Comparison of ENCODE assay signal across 9 cellular contexts in the genomic region with DNA sequence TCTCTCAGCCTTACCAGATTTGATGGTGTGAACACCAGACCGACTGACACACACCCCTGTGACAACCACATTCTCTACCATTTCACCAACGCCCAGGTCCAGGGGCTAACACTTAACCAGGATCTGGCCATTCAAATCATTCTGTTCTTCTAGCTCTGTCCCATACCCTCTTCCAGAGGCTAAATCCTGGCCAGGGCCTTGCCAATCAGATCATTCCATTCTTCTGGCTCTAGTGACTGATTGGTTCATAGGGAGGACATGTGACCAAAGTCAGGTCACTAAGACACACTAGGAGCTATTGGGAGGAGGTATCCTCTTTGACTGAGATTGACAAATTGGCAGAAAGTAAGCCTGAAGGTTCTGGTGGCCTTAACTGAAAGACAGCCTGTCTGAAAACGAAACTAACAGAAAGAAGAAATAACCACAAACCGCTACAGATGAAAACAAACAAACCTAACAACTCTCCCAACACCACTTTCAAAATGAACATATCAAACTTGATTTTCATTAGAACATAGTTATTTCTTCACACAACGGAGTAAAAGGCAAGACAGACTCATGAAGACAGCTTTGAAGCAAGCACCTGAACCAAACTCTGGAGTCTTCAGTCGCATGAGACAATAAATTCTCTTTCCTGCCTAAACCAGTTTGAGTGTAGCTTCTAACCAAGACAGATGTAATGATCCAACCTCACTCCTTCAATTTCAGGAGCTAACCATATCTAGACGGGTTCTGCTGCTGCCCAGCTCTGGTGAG.
DNase-seq lines count a peak whose midpoint lies in the region; ATAC-seq and TF ChIP-seq lines count a peak whose summit lies in the region.
"Had no signal": no experiment of that assay in that cellular context is flagged by ENCODE, and none has a peak within 500 bp of the region (broad histone marks: within the 10 kb centered on the region; RNA-seq: fewer than 3 reads in every experiment).

No MANE protein-coding gene starts in this region.

- TF ChIP-seq CTCF in DND-41 (IDR thresholded peaks at IDR 0.05; ENCODE audit: borderline replicate concordance, extremely low read depth, low read length, poor library complexity, severe bottlenecking) (no peak), osteocyte (IDR thresholded peaks at IDR 0.05) (no peak), dorsolateral prefrontal cortex (IDR thresholded peaks at IDR 0.05 in 54 of 56, conservative IDR thresholded peaks at IDR 0.05 in 2 of 56; ENCODE audit: low read depth in 1 of 56, partially characterized antibody in 56 of 56) (no peak)
- no peak for TF ChIP-seq CTCF in activated CD8-positive, alpha-beta T cell treated with anti-CD3 and anti-CD28 coated beads for 36 hours (IDR thresholded peaks at IDR 0.05)

- peak overlapping the region; percentile 67 for H2AFZ ChIP-seq in DND-41 (ENCODE audit: low read depth, low read length)

- no peaks in the 10 kb centered on the region for H3K79me2 ChIP-seq in DND-41 (ENCODE audit: insufficient read depth, low read length)

- peaks cover 40% of the 10 kb centered on the region for H3K4me1 Mint-ChIP-seq in activated CD8-positive, alpha-beta T cell treated with anti-CD3 and anti-CD28 coated beads for 36 hours (ENCODE audit: low read depth)
- peaks cover 42% of the 10 kb centered on the region for H3K4me1 Mint-ChIP-seq in stimulated activated effector memory CD8-positive, alpha-beta T cell treated with anti-CD3 and anti-CD28 coated beads, Interleukin-12 subunit alpha, Interleukin-12 subunit beta, amount 100 ng/mL, for 72 hours
- H3K4me1 Mint-ChIP-seq in osteocyte (ENCODE audit: unreplicated experiment), result peaks cover 3% of the 10 kb centered on the region

- no peaks in the 10 kb centered on the region for H3K9me3 ChIP-seq in DND-41 (ENCODE audit: insufficient read depth, low read length, severe bottlenecking)

- no peaks in the 10 kb centered on the region for H3K36me3 Mint-ChIP-seq in activated CD8-positive, alpha-beta T cell treated with anti-CD3 and anti-CD28 coated beads for 36 hours (ENCODE audit: low read depth)
- no peaks in the 10 kb centered on the region for H3K36me3 Mint-ChIP-seq in stimulated activated effector memory CD8-positive, alpha-beta T cell treated with anti-CD3 and anti-CD28 coated beads, Interleukin-12 subunit alpha, Interleukin-12 subunit beta, amount 100 ng/mL, for 72 hours
- peaks cover 6% of the 10 kb centered on the region for H3K36me3 Mint-ChIP-seq in osteocyte (ENCODE audit: unreplicated experiment)

- H3K27ac Mint-ChIP-seq in activated CD8-positive, alpha-beta T cell treated with anti-CD3 and anti-CD28 coated beads for 36 hours, result peak overlapping the region; percentile 75
- H3K27ac Mint-ChIP-seq in stimulated activated effector memory CD8-positive, alpha-beta T cell treated with anti-CD3 and anti-CD28 coated beads, Interleukin-12 subunit alpha, Interleukin-12 subunit beta, amount 100 ng/mL, for 72 hours, result peak overlapping the region; percentile 10
- no peak overlapping the region for H3K27ac Mint-ChIP-seq in osteocyte (ENCODE audit: unreplicated experiment)

- peak overlapping the region in 1 of 2 experiments; percentile 47; a peak in 3 of 4 replicates for H3K4me3 ChIP-seq in DND-41 (ENCODE audit: low read depth in 1 of 2, low read length in 2 of 2)
- peak overlapping the region in 3 of 59 donors; percentile 7 to 24 (median 14) for H3K4me3 ChIP-seq in dorsolateral prefrontal cortex
- H3K4me3 ChIP-seq: cardiac muscle cell had no signal

- ATAC-seq in DND-41 (ENCODE audit: insufficient read depth, low read depth) (peak; percentile 94), GM19372 (IDR thresholded peaks at IDR 0.05; ENCODE audit: low read depth, unreplicated experiment) (peak; percentile 97), HG03196 (IDR thresholded peaks at IDR 0.05; ENCODE audit: unreplicated experiment) (peak; percentile 99)
- peak; percentile 94 for ATAC-seq in activated CD8-positive, alpha-beta T cell treated with anti-CD3 and anti-CD28 coated beads for 36 hours
- ATAC-seq in stimulated activated effector memory CD8-positive, alpha-beta T cell treated with anti-CD3 and anti-CD28 coated beads, Interleukin-12 subunit alpha, Interleukin-12 subunit beta, amount 100 ng/mL, for 72 hours, result peak; percentile 97

- no peaks in the 10 kb centered on the region for H3K9me3 Mint-ChIP-seq in activated CD8-positive, alpha-beta T cell treated with anti-CD3 and anti-CD28 coated beads for 36 hours
- no peaks in the 10 kb centered on the region for H3K9me3 Mint-ChIP-seq in stimulated activated effector memory CD8-positive, alpha-beta T cell treated with anti-CD3 and anti-CD28 coated beads, Interleukin-12 subunit alpha, Interleukin-12 subunit beta, amount 100 ng/mL, for 72 hours
- no peaks in the 10 kb centered on the region for H3K9me3 Mint-ChIP-seq in osteocyte (ENCODE audit: unreplicated experiment)

- H3K27me3 Mint-ChIP-seq in activated CD8-positive, alpha-beta T cell treated with anti-CD3 and anti-CD28 coated beads for 36 hours, result no peaks in the 10 kb centered on the region
- no peaks in the 10 kb centered on the region for H3K27me3 Mint-ChIP-seq in osteocyte (ENCODE audit: unreplicated experiment)

- H3K27me3 ChIP-seq in DND-41 (ENCODE audit: insufficient read depth, low read length, poor library complexity), result no peaks in the 10 kb centered on the region
- H3K27me3 ChIP-seq in dorsolateral prefrontal cortex, result no peaks in the 10 kb centered on the region
- H3K27me3 ChIP-seq: cardiac muscle cell had no signal

- intact Hi-C loops in activated CD8-positive, alpha-beta T cell treated with anti-CD3 and anti-CD28 coated beads for 36 hours (cut with micrococcal nuclease), result no loop called here
- intact Hi-C loops in dorsolateral prefrontal cortex (cut with DNase I), result no loop called here

- H4K20me1 ChIP-seq in DND-41 (ENCODE audit: insufficient read depth, low read length), result no peaks in the 10 kb centered on the region

- peak overlapping the region; percentile 54 for H3K9ac ChIP-seq in DND-41 (ENCODE audit: low read depth, low read length)

- DNase-seq in DND-41 (peak; percentile 63), DMS79 (lab: John Stamatoyannopoulos, UW) (no peak), osteocyte (ENCODE audit: extremely low spot score, unreplicated experiment) (no peak), dorsolateral prefrontal cortex (no peak)
- DNase-seq in activated CD8-positive, alpha-beta T cell treated with anti-CD3 and anti-CD28 coated beads for 36 hours, result peak; percentile 20
- DNase-seq in stimulated activated effector memory CD8-positive, alpha-beta T cell treated with anti-CD3 and anti-CD28 coated beads, Interleukin-12 subunit alpha, Interleukin-12 subunit beta, amount 100 ng/mL, for 72 hours (ENCODE audit: low spot score in 2 of 2), result peak; percentile 20 to 72

- H3K27ac ChIP-seq in DND-41 (ENCODE audit: low read length), result peak overlapping the region; percentile 89
- H3K27ac ChIP-seq in dorsolateral prefrontal cortex, result peak overlapping the region in 10 of 59 donors; percentile 11 to 67 (median 32)
- H3K27ac ChIP-seq: cardiac muscle cell had no signal

- CTCF ChIA-PET in activated CD8-positive, alpha-beta T cell treated with anti-CD3 and anti-CD28 coated beads for 36 hours (lab: Charles Lee), result interaction anchor here (0.8 to 4.0 kb wide), 7 partner anchors 9 to 84 kb away, joined by 3 to 33 read pairs (median 4); no protein-coding TSS in a partner anchor

- POLR2A ChIA-PET in activated CD8-positive, alpha-beta T cell treated with anti-CD3 and anti-CD28 coated beads for 36 hours (lab: Charles Lee), result interaction anchor here (0.8 to 1.7 kb wide), 9 partner anchors 10 to 117 kb away, joined by 3 to 6 read pairs (median 3); a partner anchor contains a TSS

- peaks cover 33% of the 10 kb centered on the region for H3K4me1 ChIP-seq in DND-41 (ENCODE audit: insufficient read depth, low read length)

- peak overlapping the region; percentile 61 for H3K4me2 ChIP-seq in DND-41 (ENCODE audit: insufficient read depth, low read length)

- peak overlapping the region; percentile 62 for H3K4me3 Mint-ChIP-seq in activated CD8-positive, alpha-beta T cell treated with anti-CD3 and anti-CD28 coated beads for 36 hours
- peak overlapping the region; percentile 43 for H3K4me3 Mint-ChIP-seq in stimulated activated effector memory CD8-positive, alpha-beta T cell treated with anti-CD3 and anti-CD28 coated beads, Interleukin-12 subunit alpha, Interleukin-12 subunit beta, amount 100 ng/mL, for 72 hours
- no peak overlapping the region for H3K4me3 Mint-ChIP-seq in osteocyte (ENCODE audit: unreplicated experiment)

- no peaks in the 10 kb centered on the region for H3K36me3 ChIP-seq in DND-41 (ENCODE audit: insufficient read depth, low read length)
- H3K36me3 ChIP-seq: cardiac muscle cell had no signal

Comparison
In these comparisons a context has a peak if more than half of its experiments do, and no peak if none do; other contexts are left out.
1. DNase-seq: peak in DND-41 (single experiment), activated CD8-positive, alpha-beta T cell treated with anti-CD3 and anti-CD28 coated beads for 36 hours (single experiment) and stimulated activated effector memory CD8-positive, alpha-beta T cell treated with anti-CD3 and anti-CD28 coated beads, Interleukin-12 subunit alpha, Interleukin-12 subunit beta, amount 100 ng/mL, for 72 hours (2 of 2); none in DMS79 (single experiment), osteocyte (single experiment) and dorsolateral prefrontal cortex (0 of 10).
2. Peak in every context shown above with its lines, with median percentiles within 50 percentile points of each other: ATAC-seq.